Comparison of ENCODE assay signal across 7 cellular contexts in genomic region chr5:138634804-138635203, GRCh38. TPM values are rescaled to one million over a fixed set of nuclear protein-coding genes. Genes with fewer than 3 reads are reported as not detected.
DNase-seq lines count a peak whose midpoint lies in the region; ATAC-seq and TF ChIP-seq lines count a peak whose summit lies in the region.
"Not testable (repeated sequence)": the region's sequence is repeated elsewhere in the genome, so short reads cannot be mapped to it uniquely, and the experiment has no call there.

No MANE protein-coding gene starts in this region.

- not testable (repeated sequence) for H3K27me3 ChIP-seq in GM23338 (ENCODE audit: insufficient read depth); adrenal gland; esophagus squamous epithelium; left ventricle myocardium inferior (ENCODE audit: low read depth)

- H3K4me3 ChIP-seq in GM23338, adrenal gland, esophagus squamous epithelium, left ventricle myocardium inferior: not testable (repeated sequence)

- TF ChIP-seq POLR2A in adrenal gland (IDR thresholded peaks at IDR 0.05); esophagus squamous epithelium (IDR thresholded peaks at IDR 0.05): not testable (repeated sequence)

- WGBS in adrenal gland, 4 donors: 46 to 55% (median 49%) methylated on average over 4 of the region's 4 CpGs
- WGBS in esophagus squamous epithelium, 2 donors: 35 to 59% methylated on average over 4 of the region's 4 CpGs

- not testable (repeated sequence) for H3K79me2 ChIP-seq in GM23338 (replicated peaks; ENCODE audit: insufficient read depth)

- H3K27ac ChIP-seq in GM23338 (ENCODE audit: low read depth): not testable (repeated sequence)
- H3K27ac ChIP-seq in adrenal gland (peak overlapping the region; percentile 26 to 83 (median 73)), esophagus squamous epithelium (peak overlapping the region in 3 of 4 donors; percentile 41 to 55 (median 54)), left ventricle myocardium inferior (replicated peaks) (peak overlapping the region; percentile 44)

- H3K36me3 ChIP-seq in GM23338 (ENCODE audit: insufficient read depth); adrenal gland (replicated peaks in 1 of 2); esophagus squamous epithelium; left ventricle myocardium inferior: not testable (repeated sequence)

- H2AFZ ChIP-seq in GM23338: peak overlapping the region; percentile 81

- H3K27ac Mint-ChIP-seq in GM23338: not testable (repeated sequence)
- H3K27ac Mint-ChIP-seq in nephron (peak overlapping the region; percentile 98 to 100 (median 99)), progenitor cell of endocrine pancreas (peak overlapping the region; percentile 51), type B pancreatic cell (peak overlapping the region; percentile 23)

- H3K36me3 Mint-ChIP-seq in GM23338 (ENCODE audit: low read depth); nephron (ENCODE audit: low read depth); progenitor cell of endocrine pancreas (ENCODE audit: insufficient read depth); type B pancreatic cell: not testable (repeated sequence)

- TF ChIP-seq CTCF in GM23338 (conservative IDR thresholded peaks at IDR 0.05; ENCODE audit: low read depth in 2 of 2); adrenal gland (IDR thresholded peaks at IDR 0.05); esophagus squamous epithelium (IDR thresholded peaks at IDR 0.05); left ventricle myocardium inferior (IDR thresholded peaks at IDR 0.05; ENCODE audit: borderline replicate concordance); nephron (IDR thresholded peaks at IDR 0.05; ENCODE audit: unreplicated experiment in 3 of 3); progenitor cell of endocrine pancreas (IDR thresholded peaks at IDR 0.05; ENCODE audit: unreplicated experiment); type B pancreatic cell (conservative IDR thresholded peaks at IDR 0.05): not testable (repeated sequence)

- H3F3A ChIP-seq in GM23338 (replicated peaks; ENCODE audit: low read depth): not testable (repeated sequence)

- H3K9me3 Mint-ChIP-seq in GM23338; nephron; progenitor cell of endocrine pancreas (ENCODE audit: low read depth); type B pancreatic cell: not testable (repeated sequence)

- H3K9me2 ChIP-seq in GM23338 (ENCODE audit: insufficient read depth): not testable (repeated sequence)

- intact Hi-C loops in adrenal gland (cut with DNase I): loop anchor here in 1 of 2 donors (5.0 kb wide), 1 partner anchor 43 kb away; no protein-coding TSS in a partner anchor
- intact Hi-C loops in esophagus squamous epithelium (cut with DNase I); left ventricle myocardium inferior (cut with micrococcal nuclease): not testable (repeated sequence)

- H4K20me1 ChIP-seq in GM23338 (replicated peaks; ENCODE audit: insufficient read depth): not testable (repeated sequence)

- DNase-seq in GM23338 (ENCODE audit: low spot score); adrenal gland; esophagus squamous epithelium (lab: John Stamatoyannopoulos, UW); left ventricle myocardium inferior; progenitor cell of endocrine pancreas (ENCODE audit: low spot score, unreplicated experiment); type B pancreatic cell (ENCODE audit: extremely low spot score, unreplicated experiment): not testable (repeated sequence)

- H3K27me3 Mint-ChIP-seq in GM23338 (ENCODE audit: insufficient read depth, low read depth, poor library complexity); nephron (ENCODE audit: low read depth); progenitor cell of endocrine pancreas; type B pancreatic cell: not testable (repeated sequence)

- not testable (repeated sequence) for H3K4me3 Mint-ChIP-seq in GM23338; progenitor cell of endocrine pancreas (ENCODE audit: low read depth)
- H3K4me3 Mint-ChIP-seq in nephron (peak overlapping the region; percentile 47 to 64 (median 49)), type B pancreatic cell (peak overlapping the region; percentile 66)

- not testable (repeated sequence) for H3K4me1 ChIP-seq in GM23338 (ENCODE audit: insufficient read depth)
- H3K4me1 ChIP-seq in adrenal gland (replicated peaks in 1 of 2) (peaks cover 13 to 22% of the 10 kb centered on the region in 2 donors), esophagus squamous epithelium (peaks cover 8 to 16% (median 10%) of the 10 kb centered on the region in 3 donors), left ventricle myocardium inferior (peaks cover 14% of the 10 kb centered on the region)

- not testable (repeated sequence) for H3K9me3 ChIP-seq in adrenal gland (replicated peaks in 1 of 3); esophagus squamous epithelium; left ventricle myocardium inferior (replicated peaks)

- not testable (repeated sequence) for H3K4me2 ChIP-seq in GM23338

- H3K4me1 Mint-ChIP-seq in GM23338: peaks cover 19% of the 10 kb centered on the region
- peaks cover 54% of the 10 kb centered on the region for H3K4me1 Mint-ChIP-seq in nephron
- not testable (repeated sequence) for H3K4me1 Mint-ChIP-seq in progenitor cell of endocrine pancreas (ENCODE audit: low read depth)
- peaks cover 28% of the 10 kb centered on the region for H3K4me1 Mint-ChIP-seq in type B pancreatic cell (ENCODE audit: unreplicated experiment)

- not testable (repeated sequence) for ATAC-seq in GM23338

RNA-seq across cellular contexts. Expression of gene HSPA9, which starts 59.6 kb away (rescaled TPM):
- total RNA-seq in GM23338 (2014; rRNA removed; shearing (Covaris generic)): 751 and 880 TPM in 2 replicates
- 302 and 313 TPM in 2 replicates for polyA plus RNA-seq in GM23338 (2016; fragmentation: Nextera tagmentation; extraction: Ambion mirVana)
- 100 to 1,000 TPM; 376 to 735 (median 501) TPM for total RNA-seq in adrenal gland
- 1,000 to 10,000 TPM in 1 of 3 donors, 100 to 1,000 TPM in 1, 10 to 100 TPM in 1; 92.3 to 1,206 (median 155) TPM for polyA plus RNA-seq in adrenal gland
- total RNA-seq in esophagus squamous epithelium: 100 to 1,000 TPM; 185 to 354 (median 279) TPM
- 291 TPM for total RNA-seq in left ventricle myocardium inferior
- total RNA-seq in progenitor cell of endocrine pancreas: 174 and 185 TPM in 2 replicates
- 238 and 252 TPM in 2 replicates for total RNA-seq in type B pancreatic cell (ENCODE audit: low replicate concordance)
